6 cellular contexts compared by ENCODE assay signal in the genomic region with DNA sequence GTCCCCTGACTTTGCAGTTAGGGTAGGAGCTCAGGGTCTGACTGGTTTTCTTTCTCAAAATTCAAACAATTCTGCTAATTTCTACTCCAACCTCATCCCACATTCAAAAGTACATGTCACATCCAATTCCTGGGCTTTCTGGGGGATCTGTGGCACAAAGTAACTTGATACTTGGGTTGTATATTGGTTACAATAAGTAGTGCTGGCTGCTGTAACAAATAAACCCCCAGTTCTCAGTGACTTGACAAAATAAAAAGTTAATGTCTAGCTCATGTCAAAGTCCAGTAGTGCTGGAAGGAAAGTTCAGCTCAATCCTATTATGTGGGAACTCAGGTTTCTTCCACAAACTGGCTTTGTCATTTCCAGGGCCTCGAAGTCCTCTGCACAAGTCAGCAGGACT.
"Had no signal": no experiment of that assay in that cellular context is flagged by ENCODE, and none has a peak within 500 bp of the region (broad histone marks: within the 10 kb centered on the region; RNA-seq: fewer than 3 reads in every experiment).

No MANE protein-coding gene starts in this region.

- H3K27ac Mint-ChIP-seq: IgD-negative memory B cell had no signal

- FAIRE-seq: HTR-8/SVneo had no signal

- H3K4me3 Mint-ChIP-seq: IgD-negative memory B cell had no signal

- H3K27ac ChIP-seq: HL-60 had no signal

- H3K9me3 Mint-ChIP-seq: IgD-negative memory B cell had no signal

- H3K27me3 Mint-ChIP-seq: IgD-negative memory B cell had no signal

- DNase-seq: IMR-90, KBM-7, KG1 had no signal
